ENCODE assay signal across 1 cellular context in genomic region chr6:42402184-42402583, GRCh38.
TF ChIP-seq lines count a peak whose summit lies in the region.

No MANE protein-coding gene starts in this region.

TF ChIP-seq in GM12878, 131 proteins besides CTCF, POLR2A, EP300 and RAD21 (continued from another document):
- no peak for TF ChIP-seq E4F1 (IDR thresholded peaks at IDR 0.05; ENCODE audit: borderline replicate concordance, partially characterized antibody)
- TF ChIP-seq RCOR1 (conservative IDR thresholded peaks at IDR 0.05; ENCODE audit: low read depth, low read length): peak; percentile 70; the same call in 1 of the 2 replicates
- TF ChIP-seq NRF1 (conservative IDR thresholded peaks at IDR 0.05; ENCODE audit: low read depth, low read length): no peak
- TF ChIP-seq PBX3 (IDR thresholded peaks at IDR 0.05; ENCODE audit: insufficient replicate concordance, low read depth, low read length): peak; percentile 33
- peak; percentile 96 for TF ChIP-seq MTA3 (IDR thresholded peaks at IDR 0.05; ENCODE audit: borderline replicate concordance, low read length)
- peak; percentile 91 for TF ChIP-seq JUND (IDR thresholded peaks at IDR 0.05; ENCODE audit: low read depth, low read length)
- TF ChIP-seq MTA2 (IDR thresholded peaks at IDR 0.05; ENCODE audit: low read depth): peak; percentile 98
- no peak for TF ChIP-seq MYC (IDR thresholded peaks at IDR 0.05; ENCODE audit: insufficient read depth, insufficient read length, insufficient replicate concordance, low read length, severe bottlenecking)
- TF ChIP-seq SUPT20H (IDR thresholded peaks at IDR 0.05; ENCODE audit: borderline replicate concordance, control insufficient read depth, low read depth, low read length): no peak
- TF ChIP-seq NR2C2 (IDR thresholded peaks at IDR 0.05; ENCODE audit: borderline replicate concordance, control insufficient read depth, insufficient read length, low read depth): no peak
- peak; percentile 13; the same call in 1 of the 2 replicates for TF ChIP-seq SMC3 (IDR thresholded peaks at IDR 0.05; ENCODE audit: borderline replicate concordance, low read length)
- TF ChIP-seq BMI1 (IDR thresholded peaks at IDR 0.05; ENCODE audit: borderline replicate concordance): peak; percentile 73
- peak; percentile 99 for TF ChIP-seq JUNB (IDR thresholded peaks at IDR 0.05)
- no peak for TF ChIP-seq ATF3 (IDR thresholded peaks at IDR 0.05; ENCODE audit: borderline replicate concordance, extremely low read depth, low read depth, low read length)
- TF ChIP-seq TCF3 (IDR thresholded peaks at IDR 0.05; ENCODE audit: borderline replicate concordance, insufficient read depth, low read depth, low read length): peak; percentile 97
- no peak for TF ChIP-seq ZNF384 (IDR thresholded peaks at IDR 0.05; ENCODE audit: borderline replicate concordance, low read depth, low read length)
- peak; percentile 88 to 92 for TF ChIP-seq IKZF2 (IDR thresholded peaks at IDR 0.05)
- TF ChIP-seq MEF2B (IDR thresholded peaks at IDR 0.05; ENCODE audit: partially characterized antibody, poor library complexity, severe bottlenecking): peak; percentile 73
- peak; percentile 68 for TF ChIP-seq PKNOX1 (IDR thresholded peaks at IDR 0.05)
- no peak for TF ChIP-seq SPI1 (IDR thresholded peaks at IDR 0.05; ENCODE audit: borderline replicate concordance, insufficient read depth, low read depth, low read length)
- TF ChIP-seq BRCA1 (IDR thresholded peaks at IDR 0.05; ENCODE audit: low read depth, low read length): no peak
- TF ChIP-seq ZSCAN29 (IDR thresholded peaks at IDR 0.05): peak; percentile 30; the same call in 1 of the 2 replicates
- peak in 1 of 2 experiments; percentile 90; a peak in 2 of 4 replicates for TF ChIP-seq CEBPB (IDR thresholded peaks at IDR 0.05; ENCODE audit: borderline replicate concordance in 1 of 2, low read depth in 2 of 2, low read length in 2 of 2)
- TF ChIP-seq CREM (IDR thresholded peaks at IDR 0.05; ENCODE audit: low read depth): peak; percentile 96
- peak; percentile 92 for TF ChIP-seq TCF12 (IDR thresholded peaks at IDR 0.05; ENCODE audit: low read depth, low read length)
- peak; percentile 75; the same call in 1 of the 2 replicates for TF ChIP-seq CBX5 (IDR thresholded peaks at IDR 0.05; ENCODE audit: low read depth)
- TF ChIP-seq SP1 (IDR thresholded peaks at IDR 0.05; ENCODE audit: low read depth, low read length): peak; percentile 57
- peak; percentile 85 to 86 for TF ChIP-seq BHLHE40 (IDR thresholded peaks at IDR 0.05; ENCODE audit: borderline replicate concordance in 1 of 2, low read depth in 2 of 2, low read length in 1 of 2)
- TF ChIP-seq BACH1 (IDR thresholded peaks at IDR 0.05; ENCODE audit: borderline replicate concordance): peak; percentile 94
- TF ChIP-seq ZBTB40 (IDR thresholded peaks at IDR 0.05; ENCODE audit: borderline replicate concordance): no peak
- TF ChIP-seq IRF4 (IDR thresholded peaks at IDR 0.05; ENCODE audit: low read depth, low read length): peak; percentile 98
- peak; percentile 78 for TF ChIP-seq CREB1 (IDR thresholded peaks at IDR 0.05; ENCODE audit: low read depth)
- peak; percentile 100 for TF ChIP-seq TCF7 (IDR thresholded peaks at IDR 0.05; ENCODE audit: borderline replicate concordance)
- TF ChIP-seq USF2 (IDR thresholded peaks at IDR 0.05; ENCODE audit: borderline replicate concordance, low read depth, low read length): no peak
- no peak for TF ChIP-seq SMAD1 (IDR thresholded peaks at IDR 0.05; ENCODE audit: low read depth, partially characterized antibody)
- peak; percentile 64; the same call in 1 of the 2 replicates for TF ChIP-seq GABPA (IDR thresholded peaks at IDR 0.05; ENCODE audit: low read depth)
- TF ChIP-seq YBX1 (IDR thresholded peaks at IDR 0.05): no peak
- peak; percentile 92 for TF ChIP-seq BCL3 (IDR thresholded peaks at IDR 0.05; ENCODE audit: borderline replicate concordance, insufficient read depth, low read depth, low read length, poor library complexity, severe bottlenecking)
- 0 out of 2 replicates have a peak, but pooled peaks have one; percentile 50 for TF ChIP-seq TARDBP (IDR thresholded peaks at IDR 0.05; ENCODE audit: borderline replicate concordance)
- peak; percentile 28; the same call in 1 of the 2 replicates for TF ChIP-seq LARP7 (IDR thresholded peaks at IDR 0.05)
- peak; percentile 41; the same call in 1 of the 2 replicates for TF ChIP-seq TBL1XR1 (IDR thresholded peaks at IDR 0.05; ENCODE audit: low read depth, low read length)
- TF ChIP-seq KDM1A (IDR thresholded peaks at IDR 0.05; ENCODE audit: borderline replicate concordance): no peak
- TF ChIP-seq SKIL (IDR thresholded peaks at IDR 0.05; ENCODE audit: low read depth, poor library complexity, severe bottlenecking): peak; percentile 58
